In the genomic region with DNA sequence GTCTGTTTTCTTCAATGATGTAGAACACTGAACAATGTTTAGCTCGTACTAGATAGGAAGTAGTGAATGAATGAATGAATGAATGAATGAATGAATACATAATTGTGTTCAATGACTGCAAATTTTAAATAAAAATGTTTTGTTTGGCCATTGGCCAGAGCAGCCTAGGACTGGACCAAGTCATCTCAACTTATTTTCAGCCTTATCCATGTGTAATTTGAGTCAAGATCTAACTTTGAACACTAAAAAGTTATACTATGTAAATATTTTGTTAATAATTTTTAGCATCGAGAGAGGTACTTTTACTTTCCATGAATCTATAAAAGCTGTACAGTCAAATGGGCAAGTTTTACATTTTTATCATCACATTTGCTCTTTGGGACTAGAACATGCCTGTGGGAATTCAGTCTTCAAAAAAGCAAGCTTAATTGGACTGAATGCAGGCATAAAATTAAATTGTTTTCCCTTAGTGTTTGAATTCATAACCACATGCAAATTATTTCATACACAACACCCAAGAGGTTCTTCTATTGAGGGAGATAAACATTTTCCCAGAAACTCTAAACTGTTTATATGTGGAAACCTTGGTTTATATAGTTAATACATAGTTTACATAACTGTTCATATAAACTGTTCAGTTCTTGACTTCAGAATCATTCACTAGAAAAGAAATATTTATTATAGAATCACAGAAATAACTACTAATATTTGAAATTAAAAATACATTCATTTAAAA, we compare ENCODE assay signal across 18 cellular contexts.
DNase-seq lines count a peak whose midpoint lies in the region; ATAC-seq, FAIRE-seq and TF ChIP-seq lines count a peak whose summit lies in the region.
"Had no signal": no experiment of that assay in that cellular context is flagged by ENCODE, and none has a peak within 500 bp of the region (broad histone marks: within the 10 kb centered on the region; RNA-seq: fewer than 3 reads in every experiment).

No MANE protein-coding gene starts in this region.

- H3K4me1 Mint-ChIP-seq in stimulated activated effector memory CD8-positive, alpha-beta T cell treated with anti-CD3 and anti-CD28 coated beads, Interleukin-12 subunit alpha, Interleukin-12 subunit beta, amount 100 ng/mL, for 72 hours: no peaks in the 10 kb centered on the region

- POLR2A ChIA-PET in OCI-LY7 (lab: Charles Lee): interaction anchor here (0.7 to 2.5 kb wide), 6 partner anchors 19 to 127 kb away, joined by 3 to 9 read pairs (median 4); no protein-coding TSS in a partner anchor

- H3K36me3 ChIP-seq in DOHH2 (ENCODE audit: control insufficient read depth, low read length): peaks cover 14% of the 10 kb centered on the region
- peaks cover 35% of the 10 kb centered on the region for H3K36me3 ChIP-seq in OCI-LY7 (ENCODE audit: insufficient read depth, low read length)
- H3K36me3 ChIP-seq in lower lobe of right lung: no peaks in the 10 kb centered on the region
- H3K36me3 ChIP-seq: HAP-1 had no signal

- H2AFZ ChIP-seq in OCI-LY7 (ENCODE audit: low read length): peak overlapping the region; percentile 31; the same call in 1 of the 2 replicates

- H3K9me2 ChIP-seq in DOHH2 (replicated peaks; ENCODE audit: control insufficient read depth, low read length) (no peaks in the 10 kb centered on the region), OCI-LY7 (ENCODE audit: insufficient read depth, low read length) (no peaks in the 10 kb centered on the region)

- TF ChIP-seq CTCF in DOHH2 (IDR thresholded peaks at IDR 0.05; ENCODE audit: low read depth, low read length, poor library complexity, severe bottlenecking): no peak
- TF ChIP-seq CTCF in OCI-LY7 (conservative IDR thresholded peaks at IDR 0.05; ENCODE audit: low read length): no peak
- no peak for TF ChIP-seq CTCF in fibroblast of villous mesenchyme (IDR thresholded peaks at IDR 0.05; ENCODE audit: insufficient read depth, low read depth, low read length)
- TF ChIP-seq CTCF in lower lobe of right lung (IDR thresholded peaks at IDR 0.05): no peak

- H3K9me3 Mint-ChIP-seq in stimulated activated effector memory CD8-positive, alpha-beta T cell treated with anti-CD3 and anti-CD28 coated beads, Interleukin-12 subunit alpha, Interleukin-12 subunit beta, amount 100 ng/mL, for 72 hours: peaks cover 4% of the 10 kb centered on the region
- H3K9me3 Mint-ChIP-seq: CD4-positive, alpha-beta T cell had no signal

- H3K27me3 ChIP-seq in DOHH2 (ENCODE audit: control insufficient read depth, low read length) (no peaks in the 10 kb centered on the region), lower lobe of right lung (ENCODE audit: low read depth) (no peaks in the 10 kb centered on the region)

- peaks cover 16% of the 10 kb centered on the region for H3F3A ChIP-seq in DOHH2 (ENCODE audit: control insufficient read depth, insufficient read depth)

- no peaks in the 10 kb centered on the region for H3K36me3 Mint-ChIP-seq in stimulated activated effector memory CD8-positive, alpha-beta T cell treated with anti-CD3 and anti-CD28 coated beads, Interleukin-12 subunit alpha, Interleukin-12 subunit beta, amount 100 ng/mL, for 72 hours

- H3K79me2 ChIP-seq in DOHH2 (ENCODE audit: control insufficient read depth, low read length): no peaks in the 10 kb centered on the region
- no peaks in the 10 kb centered on the region for H3K79me2 ChIP-seq in OCI-LY7 (ENCODE audit: insufficient read depth, low read depth, low read length)

- H3K4me3 ChIP-seq in DOHH2 (ENCODE audit: low read length): no peak overlapping the region
- no peak overlapping the region for H3K4me3 ChIP-seq in OCI-LY7 (ENCODE audit: low read depth, low read length, poor library complexity, severe bottlenecking)
- H3K4me3 ChIP-seq in fibroblast of villous mesenchyme (ENCODE audit: low read depth, low read length): no peak overlapping the region
- no peak overlapping the region for H3K4me3 ChIP-seq in lower lobe of right lung
- H3K4me3 ChIP-seq: A549, GM23248, HAP-1 had no signal

- FAIRE-seq in colon (lab: Jason Lieb, UNC): peak; percentile 62
- FAIRE-seq: A549, D721Med had no signal

- DNase-seq in OCI-LY7 (ENCODE audit: low spot score): no peak
- peak; percentile 44 for DNase-seq in fibroblast of villous mesenchyme (ENCODE audit: low read depth)
- no peak for DNase-seq in NCI-H446 (lab: John Stamatoyannopoulos, UW)
- DNase-seq in stimulated activated effector memory CD8-positive, alpha-beta T cell treated with anti-CD3 and anti-CD28 coated beads, Interleukin-12 subunit alpha, Interleukin-12 subunit beta, amount 100 ng/mL, for 72 hours (ENCODE audit: low spot score in 2 of 2): no peak
- no peak for DNase-seq in lower lobe of right lung
- DNase-seq: AML-193; Caco-2; CD4-positive, alpha-beta T cell; GDM1; GM23248 had no signal

- H3K4me1 ChIP-seq in DOHH2 (ENCODE audit: control insufficient read depth, low read length) (peaks cover 62% of the 10 kb centered on the region), OCI-LY7 (ENCODE audit: insufficient read depth, low read length, poor library complexity, severe bottlenecking) (peaks cover 65% of the 10 kb centered on the region), lower lobe of right lung (no peaks in the 10 kb centered on the region)
- H3K4me1 ChIP-seq: A549, Caco-2, HAP-1 had no signal

- H4K20me1 ChIP-seq in DOHH2 (ENCODE audit: control insufficient read depth, insufficient read depth, low read depth, low read length) (no peaks in the 10 kb centered on the region), OCI-LY7 (ENCODE audit: insufficient read depth, low read length) (no peaks in the 10 kb centered on the region)

- BruUV-seq in OCI-LY7 (replicated peaks; lab: Mats Ljungman, UMichigan): no TSS peak

- CTCF ChIA-PET in OCI-LY7 (lab: Charles Lee; ENCODE audit: unreplicated experiment): no interaction called here

- no peak for ATAC-seq in stimulated activated effector memory CD8-positive, alpha-beta T cell treated with anti-CD3 and anti-CD28 coated beads, Interleukin-12 subunit alpha, Interleukin-12 subunit beta, amount 100 ng/mL, for 72 hours
- ATAC-seq in lower lobe of right lung (no peak), HG03045 (IDR thresholded peaks at IDR 0.05; ENCODE audit: unreplicated experiment) (no peak)
- ATAC-seq: A549 had no signal

- 0 out of 2 replicates have a peak overlapping the region, but pooled peaks have one; percentile 10 for H3K4me2 ChIP-seq in DOHH2 (ENCODE audit: low read length)
- no peak overlapping the region for H3K4me2 ChIP-seq in OCI-LY7 (ENCODE audit: low read length)
- H3K4me2 ChIP-seq: A549 had no signal

- intact Hi-C loops in OCI-LY7 (cut with micrococcal nuclease; ENCODE audit: unreplicated experiment): no loop called here
- intact Hi-C loops in lower lobe of right lung (cut with DNase I): no loop called here

- H3K4me3 Mint-ChIP-seq in stimulated activated effector memory CD8-positive, alpha-beta T cell treated with anti-CD3 and anti-CD28 coated beads, Interleukin-12 subunit alpha, Interleukin-12 subunit beta, amount 100 ng/mL, for 72 hours: no peak overlapping the region
- H3K4me3 Mint-ChIP-seq: CD4-positive, alpha-beta T cell had no signal

- no peak overlapping the region for H3K27ac Mint-ChIP-seq in stimulated activated effector memory CD8-positive, alpha-beta T cell treated with anti-CD3 and anti-CD28 coated beads, Interleukin-12 subunit alpha, Interleukin-12 subunit beta, amount 100 ng/mL, for 72 hours
- H3K27ac Mint-ChIP-seq: CD4-positive, alpha-beta T cell had no signal

- H3K9me3 ChIP-seq in DOHH2 (ENCODE audit: control insufficient read depth, insufficient read depth, low read length) (peaks cover 4% of the 10 kb centered on the region; the same call in 1 of the 2 replicates), OCI-LY7 (ENCODE audit: low read length) (peaks cover 34% of the 10 kb centered on the region; the same call in 1 of the 2 replicates), lower lobe of right lung (no peaks in the 10 kb centered on the region)
- H3K9me3 ChIP-seq: A549, Caco-2, HAP-1 had no signal

- H3K27ac ChIP-seq in DOHH2 (ENCODE audit: low read depth, low read length): no peak overlapping the region
- H3K27ac ChIP-seq in OCI-LY7 (ENCODE audit: low read depth, low read length, poor library complexity, severe bottlenecking): no peak overlapping the region
- no peak overlapping the region for H3K27ac ChIP-seq in lower lobe of right lung
- H3K27ac ChIP-seq: 22Rv1, A549, C4-2B, GM23248 had no signal
